ENCODE assay signal across 25 cellular contexts in genomic region chr13:19695829-19696228, GRCh38.
"Had no signal": no experiment of that assay in that cellular context is flagged by ENCODE, and none has a peak within 500 bp of the region (broad histone marks: within the 10 kb centered on the region; RNA-seq: fewer than 3 reads in every experiment).

No MANE protein-coding gene starts in this region.

- H3K9me3 ChIP-seq: heart left ventricle, neutrophil, psoas muscle, right lobe of liver, spleen, stomach, thoracic aorta, transverse colon had no signal

- H3K27me3 ChIP-seq: heart left ventricle, neutrophil, right lobe of liver, spleen, stomach, transverse colon had no signal

- H3K27me3 Mint-ChIP-seq: naive thymus-derived CD4-positive, alpha-beta T cell had no signal

- H3K4me3 ChIP-seq: heart left ventricle, lung, psoas muscle, right lobe of liver, spleen, stomach, thoracic aorta, transverse colon had no signal

- H3K36me3 ChIP-seq: right lobe of liver, thoracic aorta, transverse colon had no signal

- H3K27ac ChIP-seq: heart left ventricle, neutrophil, psoas muscle, right lobe of liver, spleen, stomach, thoracic aorta, transverse colon had no signal

- ATAC-seq: esophagus mucosa; heart left ventricle; left cardiac atrium; left ventricle myocardium superior; naive thymus-derived CD4-positive, alpha-beta T cell; psoas muscle; right lobe of liver had no signal

- H3K4me3 Mint-ChIP-seq: naive thymus-derived CD4-positive, alpha-beta T cell; nephron progenitor cell had no signal

- DNase-seq: effector memory CD4-positive, alpha-beta T cell; heart left ventricle; hippocampal formation; kidney; left cardiac atrium; left ventricle myocardium superior; naive thymus-derived CD4-positive, alpha-beta T cell; nephron progenitor cell; psoas muscle; retina; right lobe of liver; spleen; stimulated activated CD4-positive, alpha-beta T cell treated with anti-CD3 and anti-CD28 coated beads, Interleukin-2, amount 100 ng/mL, for 24 hours; stimulated activated CD4-positive, alpha-beta T cell treated with anti-CD3 and anti-CD28 coated beads, Interleukin-4, amount 100 ng/mL, for 4 hours; stimulated activated naive CD4-positive, alpha-beta T cell; stomach; substantia nigra; transverse colon had no signal

- H3K4me1 ChIP-seq: heart left ventricle, psoas muscle, right lobe of liver, spleen, stomach, transverse colon had no signal

- FAIRE-seq: endometrium, frontal cortex, kidney, urothelium cell line had no signal

- H3K27ac Mint-ChIP-seq: nephron progenitor cell had no signal
